In genomic region chrX:132980035-132980434, GRCh38 we compare ENCODE assay signal across 6 cellular contexts. TPM values are rescaled to one million over a fixed set of nuclear protein-coding genes. Genes with fewer than 3 reads are reported as not detected.
"Had no signal": no experiment of that assay in that cellular context is flagged by ENCODE, and none has a peak within 500 bp of the region (broad histone marks: within the 10 kb centered on the region; RNA-seq: fewer than 3 reads in every experiment).

No MANE protein-coding gene starts in this region.

RNA-seq across cellular contexts. Expression of gene HS6ST2, which starts 21.6 kb away (rescaled TPM):
- total RNA-seq: left lobe of liver; left ventricle myocardium superior; lung microvascular endothelial cell; mononuclear cell; naive thymus-derived CD8-positive, alpha-beta T cell had no signal
- polyA plus RNA-seq: naive thymus-derived CD4-positive, alpha-beta T cell; naive thymus-derived CD8-positive, alpha-beta T cell had no signal
